11 cellular contexts compared by ENCODE assay signal in genomic region chr17:45230787-45231480, GRCh38. TPM values are rescaled to one million over a fixed set of nuclear protein-coding genes. Genes with fewer than 3 reads are reported as not detected.
DNase-seq lines count a peak whose midpoint lies in the region; ATAC-seq and TF ChIP-seq lines count a peak whose summit lies in the region.
"Had no signal": no experiment of that assay in that cellular context is flagged by ENCODE, and none has a peak within 500 bp of the region (broad histone marks: within the 10 kb centered on the region; RNA-seq: fewer than 3 reads in every experiment).

No MANE protein-coding gene starts in this region.

- no peak for TF ChIP-seq CTCF in MM.1S (IDR thresholded peaks at IDR 0.05; ENCODE audit: low read length)
- no peak for TF ChIP-seq CTCF in neural progenitor cell (IDR thresholded peaks at IDR 0.05)

- H3K4me1 ChIP-seq in MM.1S (ENCODE audit: low read length) (peaks cover 42% of the 10 kb centered on the region), neural progenitor cell (peaks cover 16% of the 10 kb centered on the region)
- H3K4me1 ChIP-seq: SJSA1 had no signal

- H4K20me1 ChIP-seq in MM.1S (ENCODE audit: insufficient read depth, low read length) = no peaks in the 10 kb centered on the region
- H4K20me1 ChIP-seq in neural progenitor cell (ENCODE audit: low read depth) = no peaks in the 10 kb centered on the region

- no peak overlapping the region for H2AFZ ChIP-seq in MM.1S (ENCODE audit: low read length)
- H2AFZ ChIP-seq in neural progenitor cell (replicated peaks) = no peak overlapping the region

- H3K27me3 ChIP-seq in MM.1S (replicated peaks; ENCODE audit: insufficient read depth, low read length) (no peaks in the 10 kb centered on the region), neural progenitor cell (no peaks in the 10 kb centered on the region)

- H3K4me3 Mint-ChIP-seq in activated naive CD8-positive, alpha-beta T cell treated with anti-CD3 and anti-CD28 coated beads, Interleukin-2, amount 50 U/mL, for 24 hours = peak overlapping the region; percentile 99
- H3K4me3 Mint-ChIP-seq in naive B cell = peak overlapping the region in 5 of 8 donors; percentile 23 to 96 (median 51)
- no peak overlapping the region for H3K4me3 Mint-ChIP-seq in neural progenitor cell

- peaks cover 96% of the 10 kb centered on the region for H3K79me2 ChIP-seq in MM.1S (ENCODE audit: low read length)
- no peaks in the 10 kb centered on the region for H3K79me2 ChIP-seq in neural progenitor cell (ENCODE audit: low read depth)

- peak overlapping the region; percentile 97 for H3K27ac Mint-ChIP-seq in activated naive CD8-positive, alpha-beta T cell treated with anti-CD3 and anti-CD28 coated beads, Interleukin-2, amount 50 U/mL, for 24 hours
- H3K27ac Mint-ChIP-seq in naive B cell (peak overlapping the region; percentile 22 to 100 (median 100)), neural progenitor cell (no peak overlapping the region)

- H3K9ac ChIP-seq in MM.1S (ENCODE audit: low read length) (no peak overlapping the region), neural progenitor cell (no peak overlapping the region)

- H3K27ac ChIP-seq in MM.1S (ENCODE audit: low read length) = peak overlapping the region; percentile 99; the same call in 1 of the 2 replicates
- no peak overlapping the region for H3K27ac ChIP-seq in neural progenitor cell
- H3K27ac ChIP-seq: cardiac muscle cell, SJSA1 had no signal

- H3F3A ChIP-seq in MM.1S (ENCODE audit: insufficient read depth, low read length) = peaks cover 44% of the 10 kb centered on the region
- peaks cover 5% of the 10 kb centered on the region for H3F3A ChIP-seq in neural progenitor cell (ENCODE audit: low read depth)

- DNase-seq in DMS 273 (lab: John Stamatoyannopoulos, UW; ENCODE audit: unreplicated experiment) (peak; percentile 92), MM.1S (no peak), naive B cell (no peak), neural progenitor cell (ENCODE audit: low spot score) (no peak), NCI-H510A (lab: John Stamatoyannopoulos, UW) (no peak), CD1c-positive myeloid dendritic cell (ENCODE audit: extremely low spot score) (no peak)
- DNase-seq in activated naive CD8-positive, alpha-beta T cell treated with anti-CD3 and anti-CD28 coated beads, Interleukin-2, amount 50 U/mL, for 24 hours = no peak

- H3K9me3 ChIP-seq in MM.1S (replicated peaks; ENCODE audit: insufficient read depth, low read length) = no peaks in the 10 kb centered on the region
- H3K9me3 ChIP-seq in neural progenitor cell (ENCODE audit: low read depth) = no peaks in the 10 kb centered on the region
- H3K9me3 ChIP-seq: SJSA1 had no signal

- H3K4me1 Mint-ChIP-seq in activated naive CD8-positive, alpha-beta T cell treated with anti-CD3 and anti-CD28 coated beads, Interleukin-2, amount 50 U/mL, for 24 hours = peaks cover 98% of the 10 kb centered on the region
- H3K4me1 Mint-ChIP-seq in naive B cell (peaks cover 65 to 97% (median 89%) of the 10 kb centered on the region in 3 donors), neural progenitor cell (peaks cover 3% of the 10 kb centered on the region)

- H3K9me3 Mint-ChIP-seq in activated naive CD8-positive, alpha-beta T cell treated with anti-CD3 and anti-CD28 coated beads, Interleukin-2, amount 50 U/mL, for 24 hours = no peaks in the 10 kb centered on the region
- H3K9me3 Mint-ChIP-seq in naive B cell = no peaks in the 10 kb centered on the region
- no peaks in the 10 kb centered on the region for H3K9me3 Mint-ChIP-seq in neural progenitor cell

- no peaks in the 10 kb centered on the region for H3K27me3 Mint-ChIP-seq in activated naive CD8-positive, alpha-beta T cell treated with anti-CD3 and anti-CD28 coated beads, Interleukin-2, amount 50 U/mL, for 24 hours
- H3K27me3 Mint-ChIP-seq in naive B cell (no peaks in the 10 kb centered on the region), neural progenitor cell (ENCODE audit: insufficient read depth, low read depth) (peaks cover 12% of the 10 kb centered on the region)

- ATAC-seq in activated naive CD8-positive, alpha-beta T cell treated with anti-CD3 and anti-CD28 coated beads, Interleukin-2, amount 50 U/mL, for 24 hours = no peak
- ATAC-seq in naive B cell (ENCODE audit: low read depth in 2 of 2) = no peak
- no peak for ATAC-seq in GM18907 (IDR thresholded peaks at IDR 0.05; ENCODE audit: unreplicated experiment)

- H3K4me3 ChIP-seq in MM.1S (ENCODE audit: low read length) (no peak overlapping the region), neural progenitor cell (no peak overlapping the region)
- H3K4me3 ChIP-seq: cardiac muscle cell, SJSA1 had no signal

- peaks cover 39% of the 10 kb centered on the region for H3K36me3 Mint-ChIP-seq in activated naive CD8-positive, alpha-beta T cell treated with anti-CD3 and anti-CD28 coated beads, Interleukin-2, amount 50 U/mL, for 24 hours (ENCODE audit: low read depth)
- H3K36me3 Mint-ChIP-seq in naive B cell (peaks cover 0 to 7% of the 10 kb centered on the region in 2 donors), neural progenitor cell (no peaks in the 10 kb centered on the region)

- H3K4me2 ChIP-seq in MM.1S (ENCODE audit: low read depth, low read length) (no peak overlapping the region), neural progenitor cell (no peak overlapping the region)

- peaks cover 3% of the 10 kb centered on the region; the same call in 1 of the 2 replicates for H3K36me3 ChIP-seq in MM.1S (replicated peaks; ENCODE audit: insufficient read depth, low read length)
- H3K36me3 ChIP-seq in neural progenitor cell = no peaks in the 10 kb centered on the region
- H3K36me3 ChIP-seq: cardiac muscle cell, SJSA1 had no signal

- H3K9me2 ChIP-seq in MM.1S (replicated peaks; ENCODE audit: insufficient read depth, low read length) = no peaks in the 10 kb centered on the region

RNA-seq across cellular contexts. Expression of gene FMNL1, which starts 9.2 kb away (rescaled TPM):
- polyA plus RNA-seq in naive B cell (ENCODE audit: low read depth in 6 of 6) = 10 to 100 TPM; 16.9 to 47.0 (median 22.3) TPM
- 2.0 and 2.4 TPM in 2 replicates for total RNA-seq in neural progenitor cell (ENCODE audit: low replicate concordance)
- total RNA-seq: SJSA1 had no signal

RNA-seq across cellular contexts. Expression of gene SPATA32, which starts 31.0 kb away (rescaled TPM):
- 1 to 10 TPM in 1 of 6 donors, under 1 TPM in 4, not detected in 1; 0.16 to 4.6 (median 0.31) TPM for polyA plus RNA-seq in naive B cell (ENCODE audit: low read depth in 6 of 6)
- total RNA-seq in neural progenitor cell (ENCODE audit: low replicate concordance) = not detected in 2 replicates
- total RNA-seq: mucosa of gallbladder, SJSA1 had no signal
- polyA plus RNA-seq: cardiac muscle cell had no signal
